16 cellular contexts compared by ENCODE assay signal in genomic region chr10:75358121-75358520, GRCh38.
"Had no signal": no experiment of that assay in that cellular context is flagged by ENCODE, and none has a peak within 500 bp of the region (broad histone marks: within the 10 kb centered on the region; RNA-seq: fewer than 3 reads in every experiment).

No MANE protein-coding gene starts in this region.

- ATAC-seq: activated T-cell treated with anti-CD3 and anti-CD28 coated beads, Interleukin-2, amount 50 U/mL, for 72 hours; stimulated activated naive CD8-positive, alpha-beta T cell treated with anti-CD3 and anti-CD28 coated beads, Interleukin-15, amount 100 ng/mL, for 72 hours had no signal

- DNase-seq: activated CD4-positive, alpha-beta memory T cell treated with anti-CD3 and anti-CD28 coated beads, Interleukin-2, amount 10 ng/mL, durations not matched to agents 7 days and 5 days; activated gamma-delta T cell treated with Interleukin-2 at 50 U/mL for 16 hours; activated T-cell treated with anti-CD3 and anti-CD28 coated beads, Interleukin-2, amount 50 U/mL, for 72 hours; central memory CD4-positive, alpha-beta T cell; glutamatergic neuron; left lung; nephron progenitor cell; right lobe of liver; stimulated activated CD4-positive, alpha-beta T cell treated with anti-CD3 and anti-CD28 coated beads, Interleukin-12 subunit alpha, Interleukin-12 subunit beta, amount 100 ng/mL, for 4 hours; stimulated activated CD4-positive, alpha-beta T cell treated with anti-CD3 and anti-CD28 coated beads, Interleukin-4, amount 100 ng/mL, for 1 hour; stimulated activated CD8-positive, alpha-beta memory T cell treated with anti-CD3 and anti-CD28 coated beads, Interleukin-4, amount 100 ng/mL, for 48 hours; stimulated activated naive CD8-positive, alpha-beta T cell treated with anti-CD3 and anti-CD28 coated beads, Interleukin-15, amount 100 ng/mL, for 72 hours had no signal

- H3K4me1 ChIP-seq: psoas muscle, right lobe of liver had no signal

- H3K36me3 ChIP-seq: esophagus muscularis mucosa, left lung, right lobe of liver, thoracic aorta had no signal

- H3K4me3 ChIP-seq: esophagus muscularis mucosa, left lung, psoas muscle, right lobe of liver, thoracic aorta had no signal

- H3K27me3 ChIP-seq: esophagus muscularis mucosa, left lung, right lobe of liver had no signal

- H3K9me3 ChIP-seq: psoas muscle, right lobe of liver, thoracic aorta had no signal

- H3K27ac ChIP-seq: esophagus muscularis mucosa, left lung, psoas muscle, right lobe of liver, thoracic aorta, VCaP had no signal
